ENCODE assay signal across 9 cellular contexts in genomic region chr2:64277101-64277849, GRCh38.
A peak's percentile ranks its signal among the peaks of the same experiment; 100 is the strongest.
DNase-seq lines count a peak whose midpoint lies in the region; ATAC-seq and TF ChIP-seq lines count a peak whose summit lies in the region.
"Had no signal": no experiment of that assay in that cellular context is flagged by ENCODE, and none has a peak within 500 bp of the region (broad histone marks: within the 10 kb centered on the region; RNA-seq: fewer than 3 reads in every experiment).

No MANE protein-coding gene starts in this region.

- no peak overlapping the region for H3K4me3 ChIP-seq in A673 (ENCODE audit: low read depth, low read length, poor library complexity, severe bottlenecking)

- peak overlapping the region; percentile 63 for H3K27ac ChIP-seq in A673 (ENCODE audit: low read depth, low read length, poor library complexity, severe bottlenecking)

- no peak for ATAC-seq in GM18909 (IDR thresholded peaks at IDR 0.05; ENCODE audit: poor library complexity, unreplicated experiment)
- no peak for ATAC-seq in HG03135 (IDR thresholded peaks at IDR 0.05; ENCODE audit: unreplicated experiment)
- no peak for ATAC-seq in HG02885 (IDR thresholded peaks at IDR 0.05; ENCODE audit: poor library complexity, unreplicated experiment)
- ATAC-seq in HG03565 (IDR thresholded peaks at IDR 0.05; ENCODE audit: unreplicated experiment): no peak

- CTCF ChIA-PET in A673 (lab: Charles Lee): interaction anchor here (0.6 kb wide), 1 partner anchor 639 kb away, joined by 3 read pairs; no protein-coding TSS in a partner anchor

- no peak for TF ChIP-seq CTCF in A673 (conservative IDR thresholded peaks at IDR 0.05; ENCODE audit: low read depth, low read length)

- no peaks in the 10 kb centered on the region for H3K27me3 ChIP-seq in A673 (replicated peaks; ENCODE audit: insufficient read depth, low read depth, low read length, poor library complexity)

- no TSS peak for BruUV-seq in A673 (replicated peaks; lab: Mats Ljungman, UMichigan)

- intact Hi-C loops in A673 (cut with micrococcal nuclease; ENCODE audit: unreplicated experiment): no loop called here

- no peaks in the 10 kb centered on the region for H3K36me3 ChIP-seq in A673 (ENCODE audit: insufficient read depth, low read length, poor library complexity, severe bottlenecking)

- DNase-seq in A673 (ENCODE audit: low spot score) (peak; percentile 39), HT-29 (ENCODE audit: low spot score) (peak; percentile 89), astrocyte of the hippocampus (ENCODE audit: low read depth, low spot score) (peak; percentile 63), lung microvascular endothelial cell (ENCODE audit: low read depth in 2 of 2) (peak; percentile 48 to 50)
- DNase-seq: NCI-H446 had no signal

- POLR2A ChIA-PET in A673 (lab: Charles Lee; ENCODE audit: low non-redundant PET): no interaction called here

- H3K9me3 ChIP-seq in A673 (ENCODE audit: low read depth, low read length, poor library complexity, severe bottlenecking): no peaks in the 10 kb centered on the region

- H3K4me1 ChIP-seq in A673 (ENCODE audit: insufficient read depth, low read length, poor library complexity, severe bottlenecking): peaks cover 39% of the 10 kb centered on the region

Comparison
In these comparisons a context has a peak if more than half of its experiments do, and no peak if none do; other contexts are left out.
1. DNase-seq: peak in every context shown above with its lines; median percentile 89 in HT-29; 63 in astrocyte of the hippocampus; 49 in lung microvascular endothelial cell; 39 in A673.